31 cellular contexts compared by ENCODE assay signal in genomic region chr14:86457729-86458128, GRCh38.
"Had no signal": no experiment of that assay in that cellular context is flagged by ENCODE, and none has a peak within 500 bp of the region (broad histone marks: within the 10 kb centered on the region; RNA-seq: fewer than 3 reads in every experiment).

No MANE protein-coding gene starts in this region.

- H3K27ac ChIP-seq: adrenal gland, ascending aorta, body of pancreas, brain microvascular endothelial cell, breast epithelium, cardiac muscle cell, colonic mucosa had no signal

- H3K4me1 ChIP-seq: adrenal gland, ascending aorta, body of pancreas, breast epithelium, colonic mucosa had no signal

- H3K9me3 ChIP-seq: adrenal gland, ascending aorta, body of pancreas, breast epithelium, colonic mucosa had no signal

- H3K27me3 ChIP-seq: adrenal gland, ascending aorta, body of pancreas, brain microvascular endothelial cell, breast epithelium, cardiac muscle cell, colonic mucosa had no signal

- H3K4me3 ChIP-seq: adrenal gland, ascending aorta, body of pancreas, breast epithelium, cardiac muscle cell, colonic mucosa had no signal

- ATAC-seq: activated naive CD4-positive, alpha-beta T cell treated with anti-CD3 and anti-CD28 coated beads, Interleukin-2, amount 50 U/mL, for 72 hours; activated naive CD8-positive, alpha-beta T cell treated with anti-CD3 and anti-CD28 coated beads, Interleukin-2, amount 50 U/mL, for 24 hours; activated T-cell treated with anti-CD3 and anti-CD28 coated beads, Interleukin-2, amount 50 U/mL, for 4 hours; activated T-cell treated with anti-CD3 and anti-CD28 coated beads, Interleukin-2, amount 50 U/mL, for 72 hours; activated T-helper 17 cell treated with anti-CD3 and anti-CD28 coated beads, Interleukin-2, amount 50 U/mL, for 72 hours; body of pancreas had no signal

- DNase-seq: activated effector memory CD4-positive, alpha-beta T cell treated with anti-CD3 and anti-CD28 coated beads, Interleukin-2, amount 50 U/mL, for 16 hours; activated effector memory CD4-positive, alpha-beta T cell treated with Interleukin-2 at 50 U/mL for 16 hours; activated gamma-delta T cell; activated gamma-delta T cell treated with Interleukin-2 at 50 U/mL for 16 hours; activated naive CD4-positive, alpha-beta T cell; activated naive CD4-positive, alpha-beta T cell treated with anti-CD3 and anti-CD28 coated beads for 36 hours; activated naive CD4-positive, alpha-beta T cell treated with anti-CD3 and anti-CD28 coated beads, Interleukin-2, amount 10 ng/mL, durations not matched to agents 7 days and 5 days; activated naive CD4-positive, alpha-beta T cell treated with anti-CD3 and anti-CD28 coated beads, Interleukin-2, amount 50 U/mL, for 16 hours; activated naive CD4-positive, alpha-beta T cell treated with Interleukin-2 at 50 U/mL for 16 hours; activated naive CD8-positive, alpha-beta T cell treated with anti-CD3 and anti-CD28 coated beads for 36 hours; activated naive CD8-positive, alpha-beta T cell treated with anti-CD3 and anti-CD28 coated beads, Interleukin-2, amount 10 ng/mL, durations not matched to agents 7 days and 5 days; activated naive CD8-positive, alpha-beta T cell treated with anti-CD3 and anti-CD28 coated beads, Interleukin-2, amount 50 U/mL, for 24 hours; activated T-cell treated with anti-CD3 and anti-CD28 coated beads, Interleukin-2, amount 50 U/mL, for 4 hours; activated T-cell treated with anti-CD3 and anti-CD28 coated beads, Interleukin-2, amount 50 U/mL, for 48 hours; activated T-cell treated with anti-CD3 and anti-CD28 coated beads, Interleukin-2, amount 50 U/mL, for 72 hours; adrenal gland; amniotic stem cell; amygdala; anterior cingulate cortex; aorta; body of pancreas; brain microvascular endothelial cell; caudate nucleus; central memory CD4-positive, alpha-beta T cell; cerebellar nuclear complex; colonic mucosa had no signal

- H3K36me3 ChIP-seq: adrenal gland, ascending aorta, brain microvascular endothelial cell, breast epithelium, cardiac muscle cell, colonic mucosa had no signal
